Comparison of ENCODE assay signal across 14 cellular contexts in the genomic region with DNA sequence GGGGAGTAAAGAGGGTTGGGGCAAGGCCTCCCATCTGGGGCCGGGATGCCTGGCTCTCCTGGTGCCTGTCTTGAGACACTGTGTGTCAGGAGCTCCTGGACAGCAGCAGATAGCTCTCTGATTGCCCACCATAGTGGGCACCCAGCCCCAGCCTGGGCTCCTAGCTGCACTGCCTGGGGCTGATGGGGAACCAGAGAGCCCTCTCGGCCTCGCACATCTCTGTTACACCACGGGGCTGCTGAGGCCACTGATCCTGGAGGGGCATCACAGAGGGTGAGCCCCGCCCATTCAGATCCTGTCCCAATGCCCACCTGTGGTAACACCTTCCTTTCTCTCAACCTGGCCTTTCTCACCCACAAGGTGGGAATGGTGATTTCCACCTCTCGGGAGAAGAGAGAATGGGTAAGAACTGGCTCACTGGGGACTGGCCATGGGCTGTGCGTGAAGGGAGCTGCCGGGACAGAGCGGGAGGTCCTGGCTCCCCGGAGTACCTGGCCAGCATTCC.
A peak's percentile ranks its signal among the peaks of the same experiment; 100 is the strongest.
DNase-seq lines count a peak whose midpoint lies in the region; ATAC-seq and TF ChIP-seq lines count a peak whose summit lies in the region.
"Had no signal": no experiment of that assay in that cellular context is flagged by ENCODE, and none has a peak within 500 bp of the region (broad histone marks: within the 10 kb centered on the region; RNA-seq: fewer than 3 reads in every experiment).

No MANE protein-coding gene starts in this region.

- H3K27ac ChIP-seq in osteoblast (ENCODE audit: low read depth, low read length) (no peak overlapping the region), suprapubic skin (no peak overlapping the region)
- H3K27ac ChIP-seq: GM23248 had no signal

- DNase-seq in activated CD4-positive, CD25-positive, alpha-beta regulatory T cell treated with anti-CD3 and anti-CD28 coated beads, Interleukin-2, amount 50 U/mL, for 72 hours: peak; percentile 24
- peak; percentile 37 for DNase-seq in CD14-positive monocyte (ENCODE audit: low spot score)
- peak; percentile 74 for DNase-seq in osteoblast (ENCODE audit: insufficient read length, low spot score, missing footprints)
- peak; percentile 21 to 74 for DNase-seq in suprapubic skin (ENCODE audit: low spot score in 2 of 2)
- DNase-seq: 8988T; C1 segment of cervical spinal cord; CD4-positive, alpha-beta memory T cell; DMS79; GM23248 had no signal

- H3K27me3 ChIP-seq in osteoblast (ENCODE audit: insufficient read depth, low read length) (no peaks in the 10 kb centered on the region), suprapubic skin (peaks cover 33% of the 10 kb centered on the region)

- no peak overlapping the region for H3K27ac Mint-ChIP-seq in CD14-positive monocyte
- no peak overlapping the region for H3K27ac Mint-ChIP-seq in activated T-helper 17 cell treated with anti-CD3 and anti-CD28 coated beads, Interleukin-2, amount 50 U/mL, for 72 hours
- H3K27ac Mint-ChIP-seq: B cell; CD4-positive, alpha-beta memory T cell had no signal

- H3K4me3 Mint-ChIP-seq in CD14-positive monocyte: no peak overlapping the region
- no peak overlapping the region for H3K4me3 Mint-ChIP-seq in activated T-helper 17 cell treated with anti-CD3 and anti-CD28 coated beads, Interleukin-2, amount 50 U/mL, for 72 hours
- H3K4me3 Mint-ChIP-seq: B cell; CD4-positive, alpha-beta memory T cell had no signal

- H3K9me3 ChIP-seq in osteoblast (ENCODE audit: low read depth, low read length): no peaks in the 10 kb centered on the region
- H3K9me3 ChIP-seq in suprapubic skin: no peaks in the 10 kb centered on the region

- no peaks in the 10 kb centered on the region for H3K4me1 ChIP-seq in osteoblast (ENCODE audit: insufficient read depth, low read length)
- peaks cover 7% of the 10 kb centered on the region for H3K4me1 ChIP-seq in suprapubic skin

- whole genome bisulfite sequencing in suprapubic skin: 96% methylated on average over 10 of the region's 10 CpGs

- H4K20me1 ChIP-seq in osteoblast (ENCODE audit: insufficient read depth, low read length): no peaks in the 10 kb centered on the region

- no peaks in the 10 kb centered on the region for H3K4me1 Mint-ChIP-seq in CD14-positive monocyte
- H3K4me1 Mint-ChIP-seq in activated T-helper 17 cell treated with anti-CD3 and anti-CD28 coated beads, Interleukin-2, amount 50 U/mL, for 72 hours: no peaks in the 10 kb centered on the region
- H3K4me1 Mint-ChIP-seq: B cell; CD4-positive, alpha-beta memory T cell had no signal

- no peak overlapping the region for H2AFZ ChIP-seq in osteoblast (ENCODE audit: low read length)
- H2AFZ ChIP-seq: GM23248 had no signal

- H3K4me3 ChIP-seq in osteoblast (ENCODE audit: insufficient read depth, low read length) (no peak overlapping the region), suprapubic skin (no peak overlapping the region)
- H3K4me3 ChIP-seq: GM23248 had no signal

- intact Hi-C loops in CD14-positive monocyte (cut with micrococcal nuclease): no loop called here

- H3K79me2 ChIP-seq in osteoblast (ENCODE audit: insufficient read depth, low read length): no peaks in the 10 kb centered on the region

- no peak overlapping the region for H3K4me2 ChIP-seq in osteoblast (ENCODE audit: insufficient read depth, low read length)

- TF ChIP-seq CTCF in CD14-positive monocyte (IDR thresholded peaks at IDR 0.05) (no peak), osteoblast (IDR thresholded peaks at IDR 0.05; ENCODE audit: extremely low read depth, low read depth, low read length) (no peak), suprapubic skin (IDR thresholded peaks at IDR 0.05) (no peak)

- no peaks in the 10 kb centered on the region for H3K9me3 Mint-ChIP-seq in CD14-positive monocyte
- H3K9me3 Mint-ChIP-seq in activated T-helper 17 cell treated with anti-CD3 and anti-CD28 coated beads, Interleukin-2, amount 50 U/mL, for 72 hours: no peaks in the 10 kb centered on the region

- peaks cover 5 to 10% (median 7%) of the 10 kb centered on the region in 3 donors for H3K27me3 Mint-ChIP-seq in CD14-positive monocyte (ENCODE audit: low read depth in 3 of 3)
- peaks cover 15% of the 10 kb centered on the region for H3K27me3 Mint-ChIP-seq in activated T-helper 17 cell treated with anti-CD3 and anti-CD28 coated beads, Interleukin-2, amount 50 U/mL, for 72 hours

- TF ChIP-seq EP300 in suprapubic skin (IDR thresholded peaks at IDR 0.05): no peak

- H3K36me3 Mint-ChIP-seq in CD14-positive monocyte: no peaks in the 10 kb centered on the region
- H3K36me3 Mint-ChIP-seq in activated T-helper 17 cell treated with anti-CD3 and anti-CD28 coated beads, Interleukin-2, amount 50 U/mL, for 72 hours (ENCODE audit: low read depth): no peaks in the 10 kb centered on the region
- H3K36me3 Mint-ChIP-seq: CD4-positive, alpha-beta memory T cell had no signal

- ATAC-seq in activated CD4-positive, CD25-positive, alpha-beta regulatory T cell treated with anti-CD3 and anti-CD28 coated beads, Interleukin-2, amount 50 U/mL, for 24 hours: no peak
- no peak for ATAC-seq in HG03354 (IDR thresholded peaks at IDR 0.05; ENCODE audit: poor library complexity, severe bottlenecking, unreplicated experiment)
- no peak for ATAC-seq in esophagus mucosa
- no peak for ATAC-seq in activated T-helper 17 cell treated with anti-CD3 and anti-CD28 coated beads, Interleukin-2, amount 50 U/mL, for 72 hours (replicated peaks)

- H3K36me3 ChIP-seq in osteoblast (ENCODE audit: insufficient read depth, low read length) (no peaks in the 10 kb centered on the region), suprapubic skin (no peaks in the 10 kb centered on the region)

- no peak for TF ChIP-seq POLR2A in suprapubic skin (IDR thresholded peaks at IDR 0.05)

Comparison
In these comparisons a context has a peak if more than half of its experiments do, and no peak if none do; other contexts are left out.
1. DNase-seq: peak in every context shown above with its lines; median percentile 74 in osteoblast; 48 in suprapubic skin; 37 in CD14-positive monocyte; 24 in activated CD4-positive, CD25-positive, alpha-beta regulatory T cell treated with anti-CD3 and anti-CD28 coated beads, Interleukin-2, amount 50 U/mL, for 72 hours.